ENCODE assay signal across 19 cellular contexts in the genomic region with DNA sequence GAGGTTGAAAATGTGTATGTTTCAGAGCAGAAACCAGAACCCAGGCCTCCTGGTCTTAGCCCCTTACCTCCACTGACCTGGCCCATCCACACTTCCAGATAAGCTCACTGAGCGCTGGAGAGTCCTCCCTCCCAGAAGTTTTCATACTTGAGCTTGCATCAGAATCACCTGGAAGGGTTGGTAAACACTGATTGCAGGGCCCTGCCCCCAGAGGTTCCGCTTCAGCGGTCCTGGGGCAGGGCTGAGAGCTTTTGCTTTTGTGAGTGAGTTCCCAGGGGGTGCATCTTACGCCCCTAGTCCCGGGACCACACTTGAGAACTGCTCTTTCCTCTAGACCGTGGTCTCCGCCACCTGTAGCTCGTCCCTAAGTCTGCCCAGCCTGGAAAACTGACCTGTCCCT. TPM values are rescaled to one million over a fixed set of nuclear protein-coding genes. Genes with fewer than 3 reads are reported as not detected.
"Had no signal": no experiment of that assay in that cellular context is flagged by ENCODE, and none has a peak within 500 bp of the region (broad histone marks: within the 10 kb centered on the region; RNA-seq: fewer than 3 reads in every experiment).

No MANE protein-coding gene starts in this region.

- H3K27ac ChIP-seq: brain microvascular endothelial cell, epithelial cell of prostate had no signal

- H3K4me3 ChIP-seq: gastroesophageal sphincter, heart right ventricle, thoracic aorta had no signal

- H3K27ac Mint-ChIP-seq: activated naive CD8-positive, alpha-beta T cell treated with anti-CD3 and anti-CD28 coated beads, Interleukin-2, amount 10 ng/mL, durations not matched to agents 7 days and 5 days; stimulated activated memory B cell treated with anti-CD40 and anti-IgM and Interleukin-4, amounts not matched to agents 10 μg/mL and 1 μg/mL and 100 μg/mL, for 72 hours had no signal

- H3K27me3 ChIP-seq: brain microvascular endothelial cell, gastroesophageal sphincter, heart right ventricle had no signal

- ATAC-seq: gastroesophageal sphincter; heart right ventricle; left colon; stimulated activated memory B cell treated with anti-CD40 and anti-IgM and Interleukin-4, amounts not matched to agents 10 μg/mL and 1 μg/mL and 100 μg/mL, for 72 hours had no signal

- H3K4me3 Mint-ChIP-seq: activated naive CD8-positive, alpha-beta T cell treated with anti-CD3 and anti-CD28 coated beads, Interleukin-2, amount 10 ng/mL, durations not matched to agents 7 days and 5 days; neural crest cell; stimulated activated memory B cell treated with anti-CD40 and anti-IgM and Interleukin-4, amounts not matched to agents 10 μg/mL and 1 μg/mL and 100 μg/mL, for 72 hours had no signal

- H3K9me3 ChIP-seq: gastroesophageal sphincter, heart right ventricle, thoracic aorta had no signal

- H3K36me3 Mint-ChIP-seq: activated naive CD8-positive, alpha-beta T cell treated with anti-CD3 and anti-CD28 coated beads, Interleukin-2, amount 10 ng/mL, durations not matched to agents 7 days and 5 days had no signal

- H3K36me3 ChIP-seq: brain microvascular endothelial cell, thoracic aorta had no signal

- FAIRE-seq: urothelium cell line had no signal

- H3K27me3 Mint-ChIP-seq: activated naive CD8-positive, alpha-beta T cell treated with anti-CD3 and anti-CD28 coated beads, Interleukin-2, amount 10 ng/mL, durations not matched to agents 7 days and 5 days; stimulated activated memory B cell treated with anti-CD40 and anti-IgM and Interleukin-4, amounts not matched to agents 10 μg/mL and 1 μg/mL and 100 μg/mL, for 72 hours had no signal

- DNase-seq: activated CD4-positive, alpha-beta T cell treated with anti-CD3 and anti-CD28 coated beads, Interleukin-2, amount 50 U/mL, for 4 hours; activated CD4-positive, CD25-positive, alpha-beta regulatory T cell treated with anti-CD3 and anti-CD28 coated beads, Interleukin-2, amount 50 U/mL, for 72 hours; activated naive CD4-positive, alpha-beta T cell; activated naive CD8-positive, alpha-beta T cell treated with anti-CD3 and anti-CD28 coated beads, Interleukin-2, amount 10 ng/mL, durations not matched to agents 7 days and 5 days; activated T-cell treated with anti-CD3 and anti-CD28 coated beads for 4 hours; anterior cingulate cortex; brain microvascular endothelial cell; heart right ventricle; left colon; mammary epithelial cell; T-helper 9 cell had no signal

RNA-seq across cellular contexts. Expression of gene DNAI2, which starts 40.1 kb away (rescaled TPM):
- total RNA-seq: gastroesophageal sphincter, left colon, mammary epithelial cell, neural crest cell, osteoblast, pulmonary artery endothelial cell, thoracic aorta had no signal
- polyA plus RNA-seq: heart right ventricle, mammary epithelial cell had no signal
